ENCODE assay signal across 23 cellular contexts in the genomic region with DNA sequence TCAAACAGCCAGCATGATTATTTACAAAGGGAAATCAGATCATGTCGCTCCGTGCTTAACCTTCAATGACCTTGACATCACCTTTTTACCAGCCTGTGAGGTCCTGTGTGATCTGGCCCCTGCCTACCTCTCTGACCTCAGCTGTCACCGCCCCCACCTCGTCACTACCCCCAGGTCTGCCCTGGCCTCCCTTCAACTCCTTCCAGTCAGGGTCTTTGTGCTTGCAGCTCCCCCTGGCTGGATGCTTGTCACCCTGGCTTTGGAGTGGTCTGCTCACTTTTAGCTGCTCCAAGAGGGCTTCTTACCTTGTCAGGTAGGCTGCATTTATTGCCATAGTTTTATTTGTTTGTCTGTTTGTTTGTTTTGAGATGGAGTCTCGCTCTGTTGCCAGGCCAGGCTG. TPM values are rescaled to one million over a fixed set of nuclear protein-coding genes. Genes with fewer than 3 reads are reported as not detected.
A peak's percentile ranks its signal among the peaks of the same experiment; 100 is the strongest.
DNase-seq lines count a peak whose midpoint lies in the region; ATAC-seq, FAIRE-seq and TF ChIP-seq lines count a peak whose summit lies in the region.
"Had no signal": no experiment of that assay in that cellular context is flagged by ENCODE, and none has a peak within 500 bp of the region (broad histone marks: within the 10 kb centered on the region; RNA-seq: fewer than 3 reads in every experiment).

No MANE protein-coding gene starts in this region.

- no peak overlapping the region for H4K5ac ChIP-seq in H1 (ENCODE audit: insufficient read length, low read depth, low read length)

- peaks cover 13% of the 10 kb centered on the region for H3K4me1 Mint-ChIP-seq in nephron progenitor cell
- H3K4me1 Mint-ChIP-seq: CD4-positive, CD25-positive, alpha-beta regulatory T cell had no signal

- H3K56ac ChIP-seq in H1 (replicated peaks; ENCODE audit: insufficient read length, low read depth, low read length), result no peak overlapping the region

- no peak overlapping the region for H3K4ac ChIP-seq in H1 (replicated peaks; ENCODE audit: insufficient read length, low read depth, low read length)

- H3K9ac ChIP-seq in BLaER1 (no peak overlapping the region; the same call in 1 of the 2 replicates), H1 (replicated peaks in 1 of 4; ENCODE audit: extremely low read depth in 1 of 4, low read depth in 3 of 4, low read length in 3 of 4) (no peak overlapping the region)

- H3K4me3 Mint-ChIP-seq in nephron progenitor cell, result no peak overlapping the region
- H3K4me3 Mint-ChIP-seq: CD4-positive, CD25-positive, alpha-beta regulatory T cell had no signal

- H3K27ac Mint-ChIP-seq in nephron progenitor cell, result peak overlapping the region; percentile 82
- H3K27ac Mint-ChIP-seq: CD4-positive, CD25-positive, alpha-beta regulatory T cell had no signal

- H2AFZ ChIP-seq in H1 (ENCODE audit: low read length), result no peak overlapping the region

- no peak overlapping the region for H2AK5ac ChIP-seq in H1 (ENCODE audit: low read depth, low read length)

- CTCF ChIA-PET in H1 (lab: Charles Lee; ENCODE audit: partially characterized antibody), result no interaction called here

- H3K18ac ChIP-seq in H1 (ENCODE audit: extremely low read depth, low read length), result no peak overlapping the region

- H3K4me3 ChIP-seq in BLaER1 (peak overlapping the region; percentile 18; the same call in 1 of the 2 replicates), H7 (ENCODE audit: insufficient read depth, low read depth, low read length) (no peak overlapping the region), H1 (ENCODE audit: extremely low read depth in 1 of 4, insufficient read depth in 2 of 4, low read depth in 3 of 4, low read length in 4 of 4) (no peak overlapping the region), BE2C (ENCODE audit: low read depth, low read length) (no peak overlapping the region)
- H3K4me3 ChIP-seq: MG63 had no signal

- DNase-seq in H7 (peak; percentile 56), H1 (ENCODE audit: low read depth in 1 of 2, low spot score in 2 of 2) (no peak), nephron progenitor cell (peak; percentile 7), D341Med (ENCODE audit: low spot score) (no peak), BE2C (no peak)
- DNase-seq: CD4-positive, CD25-positive, alpha-beta regulatory T cell; DMS153; EL; HCEC 1CT; MG63; NCI-H1417; NCI-H1694 treated with DMSO at 0.1 percent for 48 hours; NCI-H2081 treated with DMSO at 0.1 percent for 48 hours; NCI-H2171 treated with DMSO at 0.1 percent for 48 hours; NCI-H524 treated with DMSO at 0.1 percent for 48 hours; NCI-H82; OCI-M1 had no signal

- POLR2A ChIA-PET in H1 (lab: Charles Lee; ENCODE audit: partially characterized antibody), result no interaction called here

- no peaks in the 10 kb centered on the region for H3K36me3 ChIP-seq in BLaER1
- no peaks in the 10 kb centered on the region for H3K36me3 ChIP-seq in H7 (replicated peaks; ENCODE audit: control insufficient read depth, insufficient read depth, low read length)
- H3K36me3 ChIP-seq in H1 (ENCODE audit: control insufficient read depth in 2 of 4, insufficient read depth in 4 of 4, low read length in 3 of 4), result no peaks in the 10 kb centered on the region
- H3K36me3 ChIP-seq in BE2C, result no peaks in the 10 kb centered on the region
- H3K36me3 ChIP-seq: MG63 had no signal

- no peak overlapping the region for H2BK20ac ChIP-seq in H1 (ENCODE audit: low read length)

- no peak for ATAC-seq in HG02884 (IDR thresholded peaks at IDR 0.05; ENCODE audit: unreplicated experiment)
- no peak for ATAC-seq in GM18873 (IDR thresholded peaks at IDR 0.05; ENCODE audit: low FRiP score, unreplicated experiment)
- ATAC-seq: Right ventricle myocardium inferior had no signal

- no peak overlapping the region for H2BK120ac ChIP-seq in H1 (replicated peaks; ENCODE audit: low read depth, low read length)

- no peak overlapping the region for H4K8ac ChIP-seq in H1 (ENCODE audit: extremely low read depth, insufficient read depth, low read length)

- H2BK5ac ChIP-seq in H1 (ENCODE audit: low read depth, low read length), result no peak overlapping the region

- no peaks in the 10 kb centered on the region for H3K27me3 ChIP-seq in BLaER1
- no peaks in the 10 kb centered on the region for H3K27me3 ChIP-seq in H7 (ENCODE audit: control insufficient read depth, insufficient read depth, low read length)
- no peaks in the 10 kb centered on the region for H3K27me3 ChIP-seq in H1 (replicated peaks in 1 of 4; ENCODE audit: control insufficient read depth in 3 of 4, extremely low read depth in 1 of 4, insufficient read depth in 3 of 4, low read length in 3 of 4)
- no peaks in the 10 kb centered on the region for H3K27me3 ChIP-seq in BE2C
- H3K27me3 ChIP-seq: MG63 had no signal

- peak overlapping the region; percentile 75 for H3K27ac ChIP-seq in BLaER1
- H3K27ac ChIP-seq in H1 (ENCODE audit: low read depth, low read length), result no peak overlapping the region

- TF ChIP-seq EP300 in H1 (IDR thresholded peaks at IDR 0.05; ENCODE audit: borderline replicate concordance in 1 of 2, low read depth in 2 of 2, low read length in 2 of 2), result no peak

- no peak overlapping the region for H2BK15ac ChIP-seq in H1 (ENCODE audit: low read length)

- no peak overlapping the region for H3K23ac ChIP-seq in H1 (ENCODE audit: insufficient read length)

- TF ChIP-seq POLR2A in H1 (IDR thresholded peaks at IDR 0.05; ENCODE audit: control extremely low read depth in 1 of 2, low read depth in 2 of 2, low read length in 2 of 2), result no peak

- no peak overlapping the region for H4K91ac ChIP-seq in H1 (replicated peaks; ENCODE audit: insufficient read length, low read length)

- TF ChIP-seq CTCF in H1 (IDR thresholded peaks at IDR 0.05; ENCODE audit: control extremely low read depth in 1 of 3, insufficient read depth in 1 of 3, low read depth in 1 of 3, low read length in 3 of 3), result peak in 1 of 3 experiments; percentile 32; a peak in 1 of 4 replicates
- no peak for TF ChIP-seq CTCF in nephron progenitor cell (IDR thresholded peaks at IDR 0.05)
- TF ChIP-seq CTCF in BE2C (IDR thresholded peaks at IDR 0.05; ENCODE audit: low read depth, low read length), result no peak

- H3K9me3 ChIP-seq in BLaER1, result 0 out of 2 replicates have a peak, but pooled peaks cover 10% of the 10 kb centered on the region
- H3K9me3 ChIP-seq in H1 (ENCODE audit: insufficient read depth in 2 of 2, low read depth in 1 of 2, low read length in 1 of 2), result no peaks in the 10 kb centered on the region
- no peaks in the 10 kb centered on the region for H3K9me3 ChIP-seq in BE2C
- H3K9me3 ChIP-seq: MG63 had no signal

- no peaks in the 10 kb centered on the region for H3K36me3 Mint-ChIP-seq in nephron progenitor cell (ENCODE audit: low read depth)
- H3K36me3 Mint-ChIP-seq: CD4-positive, CD25-positive, alpha-beta regulatory T cell had no signal

- H3K4me2 ChIP-seq in BLaER1, result peak overlapping the region; percentile 81
- H3K4me2 ChIP-seq in H1 (ENCODE audit: insufficient read depth in 1 of 2, low read depth in 2 of 2, low read length in 2 of 2), result no peak overlapping the region

- FAIRE-seq in H1 (lab: Jason Lieb, UNC), result no peak
- FAIRE-seq: A204.1, RCC 7860 had no signal

- no peaks in the 10 kb centered on the region for H3K79me2 ChIP-seq in H1 (ENCODE audit: control insufficient read depth in 1 of 2, insufficient read depth in 2 of 2, low read length in 2 of 2)

- H3K23me2 ChIP-seq in H1 (ENCODE audit: low read depth, low read length), result no peaks in the 10 kb centered on the region

- H2BK12ac ChIP-seq in H1 (ENCODE audit: low read depth, low read length), result no peak overlapping the region

- no peak overlapping the region for H3K14ac ChIP-seq in H1 (ENCODE audit: insufficient read length)

- H4K20me1 ChIP-seq in BLaER1, result no peaks in the 10 kb centered on the region
- H4K20me1 ChIP-seq in H1 (replicated peaks in 1 of 2; ENCODE audit: control insufficient read depth in 1 of 2, insufficient read depth in 2 of 2, low read length in 2 of 2), result no peaks in the 10 kb centered on the region

- no peaks in the 10 kb centered on the region for H3K79me1 ChIP-seq in H1 (ENCODE audit: low read depth, low read length)

- 82% methylated on average over 5 of the region's 5 CpGs; no CpG with 5 or more reads in 1 of the 2 experiments for WGBS in H1 (ENCODE audit: extremely low coverage in 1 of 2, insufficient coverage in 1 of 2, insufficient read length in 1 of 2, insufficient replicate concordance in 2 of 2, low coverage in 1 of 2, low lambda C conversion rate in 2 of 2, missing lambda C conversion rate in 1 of 2), 2 experiments

- peaks cover 21% of the 10 kb centered on the region for H3K27me3 Mint-ChIP-seq in nephron progenitor cell (ENCODE audit: low read depth, poor library complexity)
- H3K27me3 Mint-ChIP-seq: CD4-positive, CD25-positive, alpha-beta regulatory T cell had no signal

- peak; percentile 12 to 31; a peak in 2 of 4 replicates for TF ChIP-seq RAD21 in H1 (IDR thresholded peaks at IDR 0.05 in 1 of 2, conservative IDR thresholded peaks at IDR 0.05 in 1 of 2; ENCODE audit: low read depth in 2 of 2, low read length in 2 of 2)

- H3K9me3 Mint-ChIP-seq in nephron progenitor cell, result no peaks in the 10 kb centered on the region
- H3K9me3 Mint-ChIP-seq: CD4-positive, CD25-positive, alpha-beta regulatory T cell had no signal

- peaks cover 88% of the 10 kb centered on the region for H3K4me1 ChIP-seq in BLaER1
- H3K4me1 ChIP-seq in H1 (replicated peaks in 1 of 4; ENCODE audit: control insufficient read depth in 3 of 4, insufficient read depth in 4 of 4, low read length in 3 of 4), result no peaks in the 10 kb centered on the region
- no peaks in the 10 kb centered on the region for H3K4me1 ChIP-seq in BE2C

TF ChIP-seq in H1, 55 proteins besides CTCF, POLR2A, EP300 and RAD21 (continues in another document):
- TF ChIP-seq ATF3 (IDR thresholded peaks at IDR 0.05; ENCODE audit: insufficient read depth, low read depth, low read length) (no peak), RFX5 (IDR thresholded peaks at IDR 0.05; ENCODE audit: borderline replicate concordance, low read depth, low read length) (no peak), KDM4A (IDR thresholded peaks at IDR 0.05; ENCODE audit: low read depth, low read length, severe bottlenecking) (no peak), ZNF274 (IDR thresholded peaks at IDR 0.05; ENCODE audit: borderline replicate concordance, extremely low read depth, low read length) (no peak)

RNA-seq across cellular contexts. Expression of gene MAX, which starts 8.2 kb away (rescaled TPM):
- total RNA-seq in H7 (2014; rRNA removed; shearing (Covaris generic)), result 20.3 and 21.6 TPM in 2 replicates
- total RNA-seq in H1 (2021; fragmentation: NEBNext Ultra II Directional; extraction: Animal tissue kit (Norgen Biotek cat#: 25700)), result 65.1 and 68.3 TPM in 2 replicates
- 35.8 and 36.9 TPM in 2 replicates for polyA plus RNA-seq in H1 (2011; rRNA removed)
- polyA plus RNA-seq in H1 (2011; cell fraction: cytosol; rRNA removed), result 42.6 TPM
- polyA plus RNA-seq in H1 (2011; cell fraction: nucleus; rRNA removed), result 46.5 TPM
- polyA plus RNA-seq in H1 (2012, experiment 1 of 2), result 33.1 to 49.6 TPM (median 39.9 TPM) in 4 replicates
- 28.3 TPM for polyA plus RNA-seq in H1 (2012, experiment 2 of 2)
- polyA plus RNA-seq in H1 (2013, experiment 1 of 2), result 36.7 TPM
- 38.6 TPM for polyA plus RNA-seq in H1 (2013, experiment 2 of 2)
- 31.5 and 41.5 TPM in 2 replicates for polyA minus RNA-seq in H1 (2011; rRNA and poly(A)+ RNA removed)
- 19.2 TPM for polyA minus RNA-seq in H1 (2011; cell fraction: cytosol; rRNA and poly(A)+ RNA removed)
- polyA minus RNA-seq in H1 (2011; cell fraction: nucleus; rRNA and poly(A)+ RNA removed), result 63.4 TPM
- polyA plus RNA-seq in BE2C (2012; ENCODE audit: insufficient read depth, insufficient read length, low read depth), result 107 TPM

Comparison
In these comparisons a context has a peak if more than half of its experiments do, and no peak if none do; other contexts are left out.
1. DNase-seq: peak in H7 (single experiment) and nephron progenitor cell (single experiment); none in H1 (0 of 2), D341Med (single experiment) and BE2C (single experiment).